ENCODE assay signal across 8 cellular contexts in genomic region chr19:16778796-16779411, GRCh38. TPM values are rescaled to one million over a fixed set of nuclear protein-coding genes. Genes with fewer than 3 reads are reported as not detected.
DNase-seq lines count a peak whose midpoint lies in the region; ATAC-seq and TF ChIP-seq lines count a peak whose summit lies in the region.

No MANE protein-coding gene starts in this region.

- no peak overlapping the region for H3K27ac Mint-ChIP-seq in activated CD4-positive, alpha-beta memory T cell treated with anti-CD3 and anti-CD28 coated beads for 36 hours

- H3K4me1 Mint-ChIP-seq in activated CD4-positive, alpha-beta memory T cell treated with anti-CD3 and anti-CD28 coated beads for 36 hours (ENCODE audit: low read depth): no peaks in the 10 kb centered on the region

- H3K4me3 ChIP-seq in AG04450 (ENCODE audit: low read depth, low read length): no peak overlapping the region
- no peak overlapping the region for H3K4me3 ChIP-seq in GM12864 (ENCODE audit: low read depth, low read length)
- H3K4me3 ChIP-seq in esophagus squamous epithelium: no peak overlapping the region
- no peak overlapping the region for H3K4me3 ChIP-seq in gastroesophageal sphincter

- ATAC-seq in gastroesophageal sphincter: no peak
- no peak for ATAC-seq in GM19324 (IDR thresholded peaks at IDR 0.05; ENCODE audit: low FRiP score, unreplicated experiment)

- H3K27ac ChIP-seq in AG04450 (ENCODE audit: low read depth, low read length) (no peak overlapping the region), esophagus squamous epithelium (no peak overlapping the region), gastroesophageal sphincter (no peak overlapping the region)

- 76 to 82% methylated on average over 6 to 8 of the region's 8 CpGs for WGBS in esophagus squamous epithelium, 2 donors
- WGBS in gastroesophageal sphincter (ENCODE audit: low coverage in 1 of 2), 2 donors: 0 to 100% methylated on average over 1 of the region's 8 CpGs

- DNase-seq in AG04450 (ENCODE audit: low read depth, low spot score) (peak; percentile 8), GM12864 (ENCODE audit: low read depth) (peak; percentile 45), NCI-H460 (ENCODE audit: extremely low read depth, low read depth) (peak; percentile 73), esophagus squamous epithelium (lab: John Stamatoyannopoulos, UW) (no peak), non-pigmented ciliary epithelial cell (ENCODE audit: low read depth) (peak; percentile 22)
- DNase-seq in activated CD4-positive, alpha-beta memory T cell treated with anti-CD3 and anti-CD28 coated beads for 36 hours: peak; percentile 66

- H3K27me3 ChIP-seq in AG04450 (ENCODE audit: control insufficient read depth, insufficient read depth, low read length) (peaks cover 3% of the 10 kb centered on the region), esophagus squamous epithelium (no peaks in the 10 kb centered on the region), gastroesophageal sphincter (no peaks in the 10 kb centered on the region)

- H3K9me3 ChIP-seq in AG04450 (ENCODE audit: control insufficient read depth, insufficient read depth, low read length) (no peaks in the 10 kb centered on the region), esophagus squamous epithelium (no peaks in the 10 kb centered on the region), gastroesophageal sphincter (no peaks in the 10 kb centered on the region)

- peaks cover 15% of the 10 kb centered on the region for H3K27me3 Mint-ChIP-seq in activated CD4-positive, alpha-beta memory T cell treated with anti-CD3 and anti-CD28 coated beads for 36 hours

- no peak for TF ChIP-seq EP300 in gastroesophageal sphincter (IDR thresholded peaks at IDR 0.05)

- no peaks in the 10 kb centered on the region for H3K9me3 Mint-ChIP-seq in activated CD4-positive, alpha-beta memory T cell treated with anti-CD3 and anti-CD28 coated beads for 36 hours

- CTCF ChIA-PET in AG04450 (lab: Charles Lee): interaction anchor here (1.3 to 2.0 kb wide), 2 partner anchors 64 to 274 kb away, joined by 6 to 7 read pairs; no protein-coding TSS in a partner anchor
- CTCF ChIA-PET in activated CD4-positive, alpha-beta memory T cell treated with anti-CD3 and anti-CD28 coated beads for 36 hours (lab: Charles Lee): interaction anchor here (0.7 to 1.4 kb wide), 3 partner anchors 10 to 273 kb away, joined by 3 to 6 read pairs (median 3); no protein-coding TSS in a partner anchor

- no peak overlapping the region for H3K4me3 Mint-ChIP-seq in activated CD4-positive, alpha-beta memory T cell treated with anti-CD3 and anti-CD28 coated beads for 36 hours

- no peaks in the 10 kb centered on the region for H3K4me1 ChIP-seq in esophagus squamous epithelium
- H3K4me1 ChIP-seq in gastroesophageal sphincter: no peaks in the 10 kb centered on the region

- TF ChIP-seq CTCF in AG04450 (IDR thresholded peaks at IDR 0.05; ENCODE audit: low read depth, low read length): peak; percentile 58
- peak; percentile 82 for TF ChIP-seq CTCF in GM12864 (IDR thresholded peaks at IDR 0.05; ENCODE audit: low read depth, low read length, missing control alignments)
- peak in 5 of 6 experiments; percentile 37 to 77 (median 47) for TF ChIP-seq CTCF in esophagus squamous epithelium (IDR thresholded peaks at IDR 0.05)
- TF ChIP-seq CTCF in gastroesophageal sphincter (IDR thresholded peaks at IDR 0.05): peak in 1 of 4 experiments; percentile 42

- no peak for TF ChIP-seq POLR2A in esophagus squamous epithelium (IDR thresholded peaks at IDR 0.05)
- no peak for TF ChIP-seq POLR2A in gastroesophageal sphincter (IDR thresholded peaks at IDR 0.05)

- no peaks in the 10 kb centered on the region for H3K36me3 Mint-ChIP-seq in activated CD4-positive, alpha-beta memory T cell treated with anti-CD3 and anti-CD28 coated beads for 36 hours

- intact Hi-C loops in activated CD4-positive, alpha-beta memory T cell treated with anti-CD3 and anti-CD28 coated beads for 36 hours (cut with micrococcal nuclease): no loop called here
- intact Hi-C loops in esophagus squamous epithelium (cut with DNase I): loop anchor here (10.0 kb wide), 2 partner anchors 126 to 266 kb away; no protein-coding TSS in a partner anchor

- H3K36me3 ChIP-seq in esophagus squamous epithelium (no peaks in the 10 kb centered on the region), gastroesophageal sphincter (no peaks in the 10 kb centered on the region)

- POLR2A ChIA-PET in AG04450 (lab: Yijun Ruan, JAX): interaction anchor here (0.7 kb wide), 1 partner anchor 235 kb away, joined by 5 read pairs; no protein-coding TSS in a partner anchor
- POLR2A ChIA-PET in activated CD4-positive, alpha-beta memory T cell treated with anti-CD3 and anti-CD28 coated beads for 36 hours (lab: Charles Lee): no interaction called here

RNA-seq across cellular contexts. Expression of gene SIN3B, which starts 50.3 kb away (rescaled TPM):
- 18.8 and 26.2 TPM in 2 replicates for polyA plus RNA-seq in AG04450 (2011; rRNA removed)
- polyA minus RNA-seq in AG04450 (2011; rRNA and poly(A)+ RNA removed): 23.2 and 27.3 TPM in 2 replicates
- 13.3 and 17.5 TPM in 2 replicates for total RNA-seq in NCI-H460 (2014; rRNA removed; shearing (Covaris generic))
- 46.1 and 68.2 TPM in 2 replicates for polyA plus RNA-seq in NCI-H460 (2014; cell fraction: nucleus; rRNA removed)
- 10 to 100 TPM; 21.9 to 23.4 TPM for total RNA-seq in activated CD4-positive, alpha-beta memory T cell treated with anti-CD3 and anti-CD28 coated beads for 36 hours
- 10 to 100 TPM; 11.2 to 34.7 (median 28.5) TPM for total RNA-seq in esophagus squamous epithelium
- 10 to 100 TPM; 19.7 to 55.7 (median 45.8) TPM for total RNA-seq in gastroesophageal sphincter

RNA-seq across cellular contexts. Expression of gene NWD1, which starts 59.3 kb away (rescaled TPM):
- polyA plus RNA-seq in AG04450 (2011; rRNA removed): not detected in 2 replicates
- polyA minus RNA-seq in AG04450 (2011; rRNA and poly(A)+ RNA removed): not detected in 2 replicates
- total RNA-seq in NCI-H460 (2014; rRNA removed; shearing (Covaris generic)): 0.05 TPM in 1 of 2 replicates, not detected in the other
- not detected in 2 replicates for polyA plus RNA-seq in NCI-H460 (2014; cell fraction: nucleus; rRNA removed)
- total RNA-seq in activated CD4-positive, alpha-beta memory T cell treated with anti-CD3 and anti-CD28 coated beads for 36 hours: not detected
- total RNA-seq in esophagus squamous epithelium (under 1 TPM; 0.04 to 0.41 (median 0.21) TPM), gastroesophageal sphincter (1 to 10 TPM in 1 of 4 donors, under 1 TPM in 2, not detected in 1; 0.15 to 1.4 (median 0.37) TPM)
